In the genomic region with DNA sequence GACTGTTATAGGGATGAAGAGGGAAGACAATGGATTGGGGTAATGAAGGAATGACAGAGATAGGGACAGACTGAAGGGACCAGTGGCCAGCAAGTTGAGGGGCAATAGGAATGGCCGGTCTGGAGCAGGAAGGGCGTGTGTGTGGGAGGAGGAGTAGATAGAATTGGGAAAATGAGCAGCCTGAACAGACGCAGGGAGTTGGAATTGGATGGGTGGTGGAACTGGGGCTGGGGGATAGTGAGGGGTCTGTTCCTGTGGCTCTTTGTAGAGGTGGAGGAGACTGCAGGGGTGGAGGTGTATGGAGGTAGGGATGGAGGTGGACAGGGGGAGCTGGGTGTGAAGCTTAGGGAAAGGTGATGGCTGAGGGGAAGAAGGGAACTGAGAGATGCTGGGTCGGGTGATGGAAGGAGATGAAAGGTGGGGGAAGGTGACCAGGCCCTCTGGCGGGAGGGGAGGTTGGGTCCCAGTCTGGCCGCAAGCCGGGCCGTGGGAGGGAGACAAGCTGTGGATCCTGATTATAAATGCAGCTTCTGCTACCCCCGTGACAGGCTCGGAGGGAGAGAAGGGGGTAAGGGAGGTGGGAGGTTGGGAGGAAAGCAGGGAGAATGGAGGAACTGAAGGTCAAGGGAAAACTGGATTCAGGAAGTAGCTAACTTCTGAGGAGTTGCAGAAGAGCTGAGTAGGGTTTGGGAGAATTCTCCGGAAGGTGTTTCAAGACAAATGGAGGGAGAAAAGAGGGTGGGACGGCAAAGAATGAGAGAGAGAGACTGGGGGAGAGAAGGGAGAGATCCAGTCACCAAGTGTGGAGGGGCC, we compare ENCODE assay signal across 1 cellular context.
TF ChIP-seq lines count a peak whose summit lies in the region.

No MANE protein-coding gene starts in this region.

TF ChIP-seq in endothelial cell of umbilical vein, 7 proteins besides CTCF, POLR2A, EP300 and RAD21:
- TF ChIP-seq, protein P1, sequence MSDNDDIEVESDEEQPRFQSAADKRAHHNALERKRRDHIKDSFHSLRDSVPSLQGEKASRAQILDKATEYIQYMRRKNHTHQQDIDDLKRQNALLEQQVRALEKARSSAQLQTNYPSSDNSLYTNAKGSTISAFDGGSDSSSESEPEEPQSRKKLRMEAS (IDR thresholded peaks at IDR 0.05; ENCODE audit: insufficient read depth, insufficient read length), result no peak
- TF ChIP-seq GATA2 (IDR thresholded peaks at IDR 0.05; ENCODE audit: insufficient read depth, insufficient read length, low read depth, low read length), result no peak
- no peak for TF ChIP-seq MYC (IDR thresholded peaks at IDR 0.05; ENCODE audit: low read depth, low read length)
- no peak for TF ChIP-seq EZH2 (IDR thresholded peaks at IDR 0.05; ENCODE audit: borderline replicate concordance, low read depth, low read length, severe bottlenecking)
- no peak for TF ChIP-seq JUN (IDR thresholded peaks at IDR 0.05; ENCODE audit: borderline replicate concordance, insufficient read depth, insufficient read length, low read depth)
- TF ChIP-seq POLR2AphosphoS5 (IDR thresholded peaks at IDR 0.05; ENCODE audit: insufficient read depth, low read depth, low read length), result no peak
- TF ChIP-seq FOS (IDR thresholded peaks at IDR 0.05; ENCODE audit: borderline replicate concordance, insufficient read depth, low read length), result no peak
